Comparison of ENCODE assay signal across 24 cellular contexts in the genomic region with DNA sequence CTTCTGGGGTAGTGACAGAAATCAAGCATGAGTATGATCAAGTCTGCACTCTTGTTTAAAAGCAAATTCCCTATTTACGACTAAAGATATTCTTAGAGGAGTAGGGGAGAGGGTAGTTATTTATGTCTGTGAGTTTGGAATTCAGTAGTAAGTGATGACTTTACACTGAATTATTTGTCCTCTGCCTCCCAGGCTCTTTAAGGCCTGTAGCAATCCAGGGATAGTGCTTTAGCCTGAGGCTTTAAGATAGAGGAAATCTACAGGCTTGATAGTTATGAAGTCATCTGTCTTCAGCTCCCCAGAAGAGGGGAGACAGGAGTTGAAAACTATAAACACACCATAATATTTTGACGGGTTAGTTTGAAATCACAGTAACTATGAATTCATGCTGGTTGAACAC.
A peak's percentile ranks its signal among the peaks of the same experiment; 100 is the strongest.
DNase-seq lines count a peak whose midpoint lies in the region; FAIRE-seq and TF ChIP-seq lines count a peak whose summit lies in the region.
"Had no signal": no experiment of that assay in that cellular context is flagged by ENCODE, and none has a peak within 500 bp of the region (broad histone marks: within the 10 kb centered on the region; RNA-seq: fewer than 3 reads in every experiment).

No MANE protein-coding gene starts in this region.

- H3K9me3 ChIP-seq in AG04450 (ENCODE audit: control insufficient read depth, insufficient read depth, low read length), result no peaks in the 10 kb centered on the region
- no peaks in the 10 kb centered on the region for H3K9me3 ChIP-seq in astrocyte (ENCODE audit: insufficient read depth, low read depth, low read length)
- no peaks in the 10 kb centered on the region for H3K9me3 ChIP-seq in SJCRH30 (replicated peaks)
- H3K9me3 ChIP-seq: mucosa of descending colon, right lobe of liver, vagina had no signal

- H3K4me1 ChIP-seq in astrocyte (ENCODE audit: insufficient read depth, low read length), result peaks cover 13% of the 10 kb centered on the region
- no peaks in the 10 kb centered on the region for H3K4me1 ChIP-seq in SJCRH30
- H3K4me1 ChIP-seq: vagina had no signal

- H3K36me3 ChIP-seq in astrocyte (ENCODE audit: insufficient read depth, low read length), result no peaks in the 10 kb centered on the region
- H3K36me3 ChIP-seq in SJCRH30, result no peaks in the 10 kb centered on the region
- H3K36me3 ChIP-seq: right lobe of liver, vagina had no signal

- peaks cover 26% of the 10 kb centered on the region for H3K4me1 Mint-ChIP-seq in astrocyte (ENCODE audit: low read depth, unreplicated experiment)
- H3K4me1 Mint-ChIP-seq in activated CD4-positive, alpha-beta T cell treated with anti-CD3 and anti-CD28 coated beads, Interleukin-2, amount 10 ng/mL, durations not matched to agents 7 days and 5 days, result no peaks in the 10 kb centered on the region
- H3K4me1 Mint-ChIP-seq: activated naive CD8-positive, alpha-beta T cell treated with anti-CD3 and anti-CD28 coated beads, Interleukin-2, amount 10 ng/mL, durations not matched to agents 7 days and 5 days had no signal

- peak; percentile 69 for FAIRE-seq in astrocyte (lab: Jason Lieb, UNC)
- FAIRE-seq: frontal cortex, H1 had no signal

- no peak overlapping the region for H3K4me3 ChIP-seq in AG04450 (ENCODE audit: low read depth, low read length)
- no peak overlapping the region for H3K4me3 ChIP-seq in astrocyte (ENCODE audit: insufficient read depth, low read depth, low read length)
- no peak overlapping the region for H3K4me3 ChIP-seq in SJCRH30
- H3K4me3 ChIP-seq: mucosa of descending colon, right lobe of liver, vagina had no signal

- no peak for TF ChIP-seq CTCF in AG04450 (IDR thresholded peaks at IDR 0.05; ENCODE audit: low read depth, low read length)
- no peak for TF ChIP-seq CTCF in astrocyte (IDR thresholded peaks at IDR 0.05; ENCODE audit: insufficient read depth, low read depth, low read length)
- no peak for TF ChIP-seq CTCF in GM10248 (IDR thresholded peaks at IDR 0.05; ENCODE audit: control extremely low read depth, extremely low read depth, low read depth, missing control alignments)

- POLR2A ChIA-PET in AG04450 (lab: Yijun Ruan, JAX), result no interaction called here
- POLR2A ChIA-PET in GM10248 (lab: Yijun Ruan, JAX), result no interaction called here
- POLR2A ChIA-PET in activated CD4-positive, alpha-beta T cell treated with anti-CD3 and anti-CD28 coated beads, Interleukin-2, amount 10 ng/mL, durations not matched to agents 7 days and 5 days (lab: Charles Lee), result no interaction called here

- H3K36me3 Mint-ChIP-seq in astrocyte (ENCODE audit: low read depth, unreplicated experiment), result no peaks in the 10 kb centered on the region
- no peaks in the 10 kb centered on the region for H3K36me3 Mint-ChIP-seq in activated CD4-positive, alpha-beta T cell treated with anti-CD3 and anti-CD28 coated beads, Interleukin-2, amount 10 ng/mL, durations not matched to agents 7 days and 5 days (ENCODE audit: low read depth)
- H3K36me3 Mint-ChIP-seq: activated naive CD8-positive, alpha-beta T cell treated with anti-CD3 and anti-CD28 coated beads, Interleukin-2, amount 10 ng/mL, durations not matched to agents 7 days and 5 days had no signal

- H4K20me1 ChIP-seq in astrocyte (ENCODE audit: insufficient read depth, low read length), result no peaks in the 10 kb centered on the region

- H3K27ac Mint-ChIP-seq in astrocyte (ENCODE audit: unreplicated experiment), result peak overlapping the region; percentile 92
- H3K27ac Mint-ChIP-seq in activated CD4-positive, alpha-beta T cell treated with anti-CD3 and anti-CD28 coated beads, Interleukin-2, amount 10 ng/mL, durations not matched to agents 7 days and 5 days, result no peak overlapping the region
- H3K27ac Mint-ChIP-seq: activated naive CD8-positive, alpha-beta T cell treated with anti-CD3 and anti-CD28 coated beads, Interleukin-2, amount 10 ng/mL, durations not matched to agents 7 days and 5 days; effector memory CD8-positive, alpha-beta T cell had no signal

- no peak overlapping the region for H3K9ac ChIP-seq in astrocyte (ENCODE audit: low read length)

- H3K27ac ChIP-seq in AG04450 (ENCODE audit: low read depth, low read length) (peak overlapping the region; percentile 66), astrocyte (ENCODE audit: low read depth, low read length) (peak overlapping the region; percentile 30), SJCRH30 (no peak overlapping the region)
- H3K27ac ChIP-seq: right lobe of liver, vagina had no signal

- no peak overlapping the region for H2AFZ ChIP-seq in astrocyte (ENCODE audit: low read depth, low read length)

- H3K27me3 ChIP-seq in AG04450 (ENCODE audit: control insufficient read depth, insufficient read depth, low read length), result no peaks in the 10 kb centered on the region
- H3K27me3 ChIP-seq in astrocyte (ENCODE audit: insufficient read depth, low read length), result no peaks in the 10 kb centered on the region
- no peaks in the 10 kb centered on the region; the same call in 1 of the 2 replicates for H3K27me3 ChIP-seq in SJCRH30
- H3K27me3 ChIP-seq: right lobe of liver, vagina had no signal

- DNase-seq in AG04450 (ENCODE audit: low read depth, low spot score), result peak; percentile 46
- peak; percentile 69 for DNase-seq in HS-27A (ENCODE audit: low read depth)
- peak; percentile 60 for DNase-seq in astrocyte (ENCODE audit: low read depth)
- peak; percentile 21 for DNase-seq in hepatic stellate cell (ENCODE audit: low spot score)
- DNase-seq in SJCRH30, result no peak
- no peak for DNase-seq in activated CD4-positive, CD25-positive, alpha-beta regulatory T cell (lab: John Stamatoyannopoulos, UW)
- no peak for DNase-seq in GM10248 (ENCODE audit: extremely low spot score)
- no peak for DNase-seq in activated CD4-positive, alpha-beta T cell treated with anti-CD3 and anti-CD28 coated beads, Interleukin-2, amount 10 ng/mL, durations not matched to agents 7 days and 5 days
- DNase-seq: activated CD4-positive, alpha-beta T cell treated with anti-CD3 and anti-CD28 coated beads, Interleukin-2, amount 50 U/mL, for 48 hours; activated naive CD8-positive, alpha-beta T cell treated with anti-CD3 and anti-CD28 coated beads, Interleukin-2, amount 10 ng/mL, durations not matched to agents 7 days and 5 days; activated T-cell treated with anti-CD3 and anti-CD28 coated beads, Interleukin-2, amount 50 U/mL, for 48 hours; central memory CD4-positive, alpha-beta T cell; COR-L47; effector memory CD8-positive, alpha-beta T cell; Karpas-422; left colon; mucosa of descending colon; NCI-H1105 treated with DMSO at 0.1 percent for 48 hours; NCI-H82; right lobe of liver; stimulated activated CD4-positive, alpha-beta T cell treated with anti-CD3 and anti-CD28 coated beads, Interleukin-2, amount 100 ng/mL, for 48 hours had no signal

- H3K9me3 Mint-ChIP-seq in astrocyte (ENCODE audit: unreplicated experiment), result peaks cover 6% of the 10 kb centered on the region
- no peaks in the 10 kb centered on the region for H3K9me3 Mint-ChIP-seq in activated CD4-positive, alpha-beta T cell treated with anti-CD3 and anti-CD28 coated beads, Interleukin-2, amount 10 ng/mL, durations not matched to agents 7 days and 5 days
- H3K9me3 Mint-ChIP-seq: activated naive CD8-positive, alpha-beta T cell treated with anti-CD3 and anti-CD28 coated beads, Interleukin-2, amount 10 ng/mL, durations not matched to agents 7 days and 5 days; effector memory CD8-positive, alpha-beta T cell had no signal

- H3K79me2 ChIP-seq in astrocyte (ENCODE audit: insufficient read depth, low read length), result no peaks in the 10 kb centered on the region

- CTCF ChIA-PET in AG04450 (lab: Charles Lee) (no interaction called here), GM10248 (lab: Yijun Ruan, JAX) (interaction anchor here (0.8 to 1.2 kb wide), 3 partner anchors 22 to 563 kb away, joined by 3 read pairs; no protein-coding TSS in a partner anchor)
- CTCF ChIA-PET in activated CD4-positive, alpha-beta T cell treated with anti-CD3 and anti-CD28 coated beads, Interleukin-2, amount 10 ng/mL, durations not matched to agents 7 days and 5 days (lab: Charles Lee), result no interaction called here

- no peaks in the 10 kb centered on the region for H3K27me3 Mint-ChIP-seq in astrocyte (ENCODE audit: low read depth, unreplicated experiment)
- peaks cover 2% of the 10 kb centered on the region for H3K27me3 Mint-ChIP-seq in activated CD4-positive, alpha-beta T cell treated with anti-CD3 and anti-CD28 coated beads, Interleukin-2, amount 10 ng/mL, durations not matched to agents 7 days and 5 days

- H3K4me2 ChIP-seq in astrocyte (ENCODE audit: low read length), result no peak overlapping the region

- H3K4me3 Mint-ChIP-seq in astrocyte (ENCODE audit: unreplicated experiment), result no peak overlapping the region
- H3K4me3 Mint-ChIP-seq in activated CD4-positive, alpha-beta T cell treated with anti-CD3 and anti-CD28 coated beads, Interleukin-2, amount 10 ng/mL, durations not matched to agents 7 days and 5 days, result no peak overlapping the region
- H3K4me3 Mint-ChIP-seq: activated naive CD8-positive, alpha-beta T cell treated with anti-CD3 and anti-CD28 coated beads, Interleukin-2, amount 10 ng/mL, durations not matched to agents 7 days and 5 days; effector memory CD8-positive, alpha-beta T cell had no signal

Comparison
In these comparisons a context has a peak if more than half of its experiments do, and no peak if none do; other contexts are left out.
1. DNase-seq: peak in AG04450 (single experiment), HS-27A (single experiment), astrocyte (single experiment) and hepatic stellate cell (single experiment); none in SJCRH30 (0 of 2), activated CD4-positive, CD25-positive, alpha-beta regulatory T cell (0 of 4), GM10248 (single experiment) and activated CD4-positive, alpha-beta T cell treated with anti-CD3 and anti-CD28 coated beads, Interleukin-2, amount 10 ng/mL, durations not matched to agents 7 days and 5 days (single experiment).